Comparison of ENCODE assay signal across 8 cellular contexts in the genomic region with DNA sequence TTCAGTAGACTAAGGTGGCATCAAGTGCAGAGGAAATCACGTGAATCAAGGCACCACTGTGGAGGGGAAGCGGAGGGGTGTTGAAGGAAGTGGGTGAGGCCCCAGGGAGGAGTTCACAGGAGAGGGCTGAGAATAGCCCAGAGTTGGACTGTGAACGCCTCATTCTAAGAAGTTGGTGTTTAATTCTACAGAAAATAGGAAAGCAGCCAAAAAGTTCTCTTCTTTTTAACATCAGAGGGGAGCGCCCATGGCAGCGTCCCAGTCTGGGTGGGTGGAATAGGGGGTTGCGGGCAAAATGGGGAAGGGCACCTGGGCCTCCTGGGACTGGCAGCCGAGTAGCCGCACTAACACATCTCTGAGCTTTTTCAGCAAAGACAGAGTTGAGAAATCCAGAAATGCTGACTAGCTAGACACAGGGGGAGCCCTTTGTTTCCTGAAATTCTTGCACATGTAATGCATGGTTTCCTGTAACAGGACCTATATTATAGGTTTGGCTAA.
DNase-seq lines count a peak whose midpoint lies in the region; ATAC-seq, FAIRE-seq and TF ChIP-seq lines count a peak whose summit lies in the region.

No MANE protein-coding gene starts in this region.

- intact Hi-C loops in activated CD4-positive, alpha-beta T cell treated with anti-CD3 and anti-CD28 coated beads, Interleukin-2, amount 10 ng/mL, durations not matched to agents 24 days and 14 days (cut with micrococcal nuclease) = loop anchor here (10.0 kb wide), 3 partner anchors 153 to 373 kb away; a partner anchor contains a TSS
- intact Hi-C loops in kidney (cut with DNase I) = no loop called here

- no peak overlapping the region for H3K9ac ChIP-seq in kidney (ENCODE audit: low read length in 2 of 2)

- peak; percentile 89 for ATAC-seq in GM19324 (IDR thresholded peaks at IDR 0.05; ENCODE audit: low FRiP score, unreplicated experiment)
- peak; percentile 65 for ATAC-seq in HG03378 (IDR thresholded peaks at IDR 0.05; ENCODE audit: unreplicated experiment)
- ATAC-seq in stimulated activated memory B cell treated with anti-CD40 and anti-IgM and Interleukin-4, amounts not matched to agents 10 μg/mL and 1 μg/mL and 100 μg/mL, for 72 hours = peak; percentile 100
- no peak for ATAC-seq in HG03439 (IDR thresholded peaks at IDR 0.05; ENCODE audit: unreplicated experiment)

- H3K27me3 Mint-ChIP-seq in activated CD4-positive, alpha-beta T cell treated with anti-CD3 and anti-CD28 coated beads, Interleukin-2, amount 10 ng/mL, durations not matched to agents 24 days and 14 days = no peaks in the 10 kb centered on the region
- H3K27me3 Mint-ChIP-seq in stimulated activated memory B cell treated with anti-CD40 and anti-IgM and Interleukin-4, amounts not matched to agents 10 μg/mL and 1 μg/mL and 100 μg/mL, for 72 hours = no peaks in the 10 kb centered on the region

- H3K36me3 Mint-ChIP-seq in activated CD4-positive, alpha-beta T cell treated with anti-CD3 and anti-CD28 coated beads, Interleukin-2, amount 10 ng/mL, durations not matched to agents 24 days and 14 days (ENCODE audit: low read depth) = no peaks in the 10 kb centered on the region
- H3K36me3 Mint-ChIP-seq in stimulated activated memory B cell treated with anti-CD40 and anti-IgM and Interleukin-4, amounts not matched to agents 10 μg/mL and 1 μg/mL and 100 μg/mL, for 72 hours = peaks cover 6% of the 10 kb centered on the region

- peak; percentile 86 for DNase-seq in activated CD4-positive, alpha-beta T cell treated with anti-CD3 and anti-CD28 coated beads, Interleukin-2, amount 10 ng/mL, durations not matched to agents 24 days and 14 days
- DNase-seq in kidney (peak; percentile 71), 8988T (no peak), coronary artery (ENCODE audit: low spot score) (no peak)

- no peak for TF ChIP-seq CTCF in kidney (IDR thresholded peaks at IDR 0.05; ENCODE audit: borderline replicate concordance, extremely low read depth, insufficient read depth)
- no peak for TF ChIP-seq CTCF in coronary artery (IDR thresholded peaks at IDR 0.05)

- peaks cover 5% of the 10 kb centered on the region for H3K9me3 Mint-ChIP-seq in activated CD4-positive, alpha-beta T cell treated with anti-CD3 and anti-CD28 coated beads, Interleukin-2, amount 10 ng/mL, durations not matched to agents 24 days and 14 days
- H3K9me3 Mint-ChIP-seq in stimulated activated memory B cell treated with anti-CD40 and anti-IgM and Interleukin-4, amounts not matched to agents 10 μg/mL and 1 μg/mL and 100 μg/mL, for 72 hours = peaks cover 6% of the 10 kb centered on the region

- FAIRE-seq in kidney (lab: Jason Lieb, UNC) = no peak

- H3K4me3 ChIP-seq in kidney (ENCODE audit: low read length in 2 of 2) (no peak overlapping the region), coronary artery (no peak overlapping the region)

- peaks cover 26% of the 10 kb centered on the region for H3K4me1 Mint-ChIP-seq in activated CD4-positive, alpha-beta T cell treated with anti-CD3 and anti-CD28 coated beads, Interleukin-2, amount 10 ng/mL, durations not matched to agents 24 days and 14 days
- H3K4me1 Mint-ChIP-seq in stimulated activated memory B cell treated with anti-CD40 and anti-IgM and Interleukin-4, amounts not matched to agents 10 μg/mL and 1 μg/mL and 100 μg/mL, for 72 hours = peaks cover 21% of the 10 kb centered on the region

- H3K27ac ChIP-seq in kidney (ENCODE audit: low read depth in 2 of 2, low read length in 2 of 2) (peak overlapping the region in 1 of 2 donors; percentile 51), coronary artery (no peak overlapping the region)

- H3K9me3 ChIP-seq in kidney (ENCODE audit: control insufficient read depth in 1 of 2, low read length in 2 of 2) = peaks cover 0 to 2% of the 10 kb centered on the region in 2 donors

- peaks cover 0 to 6% of the 10 kb centered on the region in 2 donors for H3K4me1 ChIP-seq in kidney (ENCODE audit: control insufficient read depth in 1 of 2, insufficient read depth in 1 of 2, low read depth in 1 of 2, low read length in 2 of 2)

- no peaks in the 10 kb centered on the region for H3K36me3 ChIP-seq in kidney (ENCODE audit: control insufficient read depth in 1 of 2, insufficient read depth in 2 of 2, low read length in 2 of 2)

- H3K27ac Mint-ChIP-seq in activated CD4-positive, alpha-beta T cell treated with anti-CD3 and anti-CD28 coated beads, Interleukin-2, amount 10 ng/mL, durations not matched to agents 24 days and 14 days = peak overlapping the region; percentile 92
- H3K27ac Mint-ChIP-seq in stimulated activated memory B cell treated with anti-CD40 and anti-IgM and Interleukin-4, amounts not matched to agents 10 μg/mL and 1 μg/mL and 100 μg/mL, for 72 hours = peak overlapping the region; percentile 84

- H3K4me3 Mint-ChIP-seq in activated CD4-positive, alpha-beta T cell treated with anti-CD3 and anti-CD28 coated beads, Interleukin-2, amount 10 ng/mL, durations not matched to agents 24 days and 14 days = peak overlapping the region; percentile 79
- H3K4me3 Mint-ChIP-seq in stimulated activated memory B cell treated with anti-CD40 and anti-IgM and Interleukin-4, amounts not matched to agents 10 μg/mL and 1 μg/mL and 100 μg/mL, for 72 hours = peak overlapping the region; percentile 85

Comparison
In these comparisons a context has a peak if more than half of its experiments do, and no peak if none do; other contexts are left out.
1. DNase-seq: peak in activated CD4-positive, alpha-beta T cell treated with anti-CD3 and anti-CD28 coated beads, Interleukin-2, amount 10 ng/mL, durations not matched to agents 24 days and 14 days (single experiment) and kidney (single experiment); none in 8988T (single experiment) and coronary artery (single experiment).